In genomic region chr21:6498716-6499115, GRCh38 we compare ENCODE assay signal across 8 cellular contexts.
DNase-seq lines count a peak whose midpoint lies in the region; ATAC-seq and TF ChIP-seq lines count a peak whose summit lies in the region.
"Not testable (repeated sequence)": the region's sequence is repeated elsewhere in the genome, so short reads cannot be mapped to it uniquely, and the experiment has no call there.

No MANE protein-coding gene starts in this region.

- not testable (repeated sequence) for H3K36me3 ChIP-seq in Peyer's patch; esophagus (ENCODE audit: control insufficient read depth in 2 of 2, insufficient read depth in 2 of 2, low read length in 1 of 2); right lobe of liver; spleen

- not testable (repeated sequence) for TF ChIP-seq CTCF in Peyer's patch (IDR thresholded peaks at IDR 0.05); right lobe of liver (IDR thresholded peaks at IDR 0.05); spleen (IDR thresholded peaks at IDR 0.05 in 8 of 11, conservative IDR thresholded peaks at IDR 0.05 in 3 of 11)

- not testable (repeated sequence) for TF ChIP-seq POLR2A in Peyer's patch (IDR thresholded peaks at IDR 0.05); right lobe of liver (IDR thresholded peaks at IDR 0.05); spleen (IDR thresholded peaks at IDR 0.05)

- H3K4me1 ChIP-seq in Peyer's patch; esophagus (ENCODE audit: control insufficient read depth in 2 of 2, insufficient read depth in 2 of 2, low read length in 1 of 2); right lobe of liver; spleen: not testable (repeated sequence)

- peak; percentile 25 for DNase-seq in CD1c-positive myeloid dendritic cell (ENCODE audit: extremely low spot score)
- DNase-seq in Peyer's patch: peak in 2 of 3 donors; percentile 43 to 62
- DNase-seq in activated T-helper 1 cell treated with Interleukin-2 at 50 U/mL for 16 hours (ENCODE audit: low read depth): peak; percentile 15
- not testable (repeated sequence) for DNase-seq in right lobe of liver
- DNase-seq in spleen: peak; percentile 88

- intact Hi-C loops in right lobe of liver (cut with DNase I); spleen (cut with DNase I; ENCODE audit: low total_unique reads): not testable (repeated sequence)

- H3K9me3 ChIP-seq in Peyer's patch; esophagus (ENCODE audit: control insufficient read depth in 2 of 2, insufficient read depth in 1 of 2, low read depth in 1 of 2, low read length in 1 of 2); right lobe of liver; spleen: not testable (repeated sequence)

- 0% methylated on average over 13 to 34 of the region's 55 CpGs for WGBS in esophagus, 2 donors
- WGBS in right lobe of liver (ENCODE audit: insufficient coverage, low coverage, low lambda C conversion rate, missing lambda C conversion rate): no CpG with 5 or more reads among the region's 55 CpGs
- WGBS in spleen, 5 donors: 1% methylated on average over 29 of the region's 55 CpGs; no CpG with 5 or more reads in 3 of the 5 donors

- H3K27me3 ChIP-seq in Peyer's patch; esophagus (ENCODE audit: control insufficient read depth in 1 of 2, insufficient read depth in 2 of 2, low read length in 2 of 2); right lobe of liver; spleen (replicated peaks in 1 of 7): not testable (repeated sequence)

- ATAC-seq in GM21367 (IDR thresholded peaks at IDR 0.05; ENCODE audit: unreplicated experiment) (peak; percentile 20), HG02973 (IDR thresholded peaks at IDR 0.05; ENCODE audit: unreplicated experiment) (peak; percentile 33), right lobe of liver (peak; percentile 10 to 59 (median 27))

- H3K4me3 ChIP-seq in Peyer's patch (peak overlapping the region in 2 of 4 donors; percentile 59 to 68), esophagus (ENCODE audit: low read depth in 1 of 2, low read length in 2 of 2) (peak overlapping the region; percentile 47 to 68), right lobe of liver (peak overlapping the region in 1 of 3 donors; percentile 48), spleen (peak overlapping the region in 4 of 8 donors; percentile 52 to 70 (median 54))

- H3K27ac ChIP-seq in Peyer's patch (peak overlapping the region in 2 of 4 donors; percentile 72 to 83), esophagus (ENCODE audit: low read depth in 2 of 2, low read length in 1 of 2) (peak overlapping the region; percentile 31 to 86), spleen (peak overlapping the region in 4 of 8 donors; percentile 71 to 91 (median 87))
- not testable (repeated sequence) for H3K27ac ChIP-seq in right lobe of liver
